In genomic region chr19:27792576-27793127, GRCh38 we compare ENCODE assay signal across 8 cellular contexts.
DNase-seq lines count a peak whose midpoint lies in the region; ATAC-seq, FAIRE-seq and TF ChIP-seq lines count a peak whose summit lies in the region.

No MANE protein-coding gene starts in this region.

- TSS peak; percentile 40 for BruUV-seq in endothelial cell of umbilical vein (replicated peaks; lab: Mats Ljungman, UMichigan)

- H2AFZ ChIP-seq in OCI-LY1 (ENCODE audit: low read length) (no peak overlapping the region), endothelial cell of umbilical vein (ENCODE audit: low read depth, low read length) (peak overlapping the region; percentile 72), osteoblast (ENCODE audit: low read length) (peak overlapping the region; percentile 93)

- H3K4me3 ChIP-seq in CD8-positive, alpha-beta T cell (ENCODE audit: low read depth, low read length) = peak overlapping the region; percentile 75
- peak overlapping the region; percentile 91 for H3K4me3 ChIP-seq in OCI-LY1 (ENCODE audit: low read depth, low read length, poor library complexity, severe bottlenecking)
- peak overlapping the region; percentile 61 to 65 (median 61) for H3K4me3 ChIP-seq in endothelial cell of umbilical vein (replicated peaks in 1 of 3; ENCODE audit: insufficient read depth in 1 of 3, low read depth in 1 of 3, low read length in 3 of 3)
- H3K4me3 ChIP-seq in osteoblast (ENCODE audit: insufficient read depth, low read length) = peak overlapping the region; percentile 76

- peaks cover 23% of the 10 kb centered on the region for H3K36me3 Mint-ChIP-seq in CD8-positive, alpha-beta T cell

- H3K9me3 ChIP-seq in CD8-positive, alpha-beta T cell (ENCODE audit: low read length) = no peaks in the 10 kb centered on the region
- H3K9me3 ChIP-seq in OCI-LY1 (ENCODE audit: low read length) (peaks cover 3% of the 10 kb centered on the region; the same call in 1 of the 2 replicates), endothelial cell of umbilical vein (replicated peaks; ENCODE audit: control insufficient read depth, insufficient read depth, low read length) (no peaks in the 10 kb centered on the region), osteoblast (ENCODE audit: low read depth, low read length) (no peaks in the 10 kb centered on the region)

- intact Hi-C loops in CD8-positive, alpha-beta T cell (cut with DNase I, micrococcal nuclease) = loop anchor here in 1 of 2 experiments (2.0 to 5.0 kb wide), 2 partner anchors 1420 to 1815 kb away; partner anchors contain the start of genes POP4 and UQCRFS1
- intact Hi-C loops in endothelial cell of umbilical vein (cut with micrococcal nuclease) = loop anchor here (5.0 kb wide), 1 partner anchor 540 kb away; no protein-coding TSS in a partner anchor

- H3K27ac ChIP-seq in CD8-positive, alpha-beta T cell (ENCODE audit: low read depth, low read length) = peak overlapping the region; percentile 74
- H3K27ac ChIP-seq in OCI-LY1 (ENCODE audit: low read depth, low read length, poor library complexity, severe bottlenecking) (peak overlapping the region; percentile 79), endothelial cell of umbilical vein (ENCODE audit: insufficient read depth, low read depth, low read length) (no peak overlapping the region), osteoblast (ENCODE audit: low read depth, low read length) (peak overlapping the region; percentile 36)

- H3F3A ChIP-seq in OCI-LY1 (ENCODE audit: insufficient read depth, low read length) = no peaks in the 10 kb centered on the region

- FAIRE-seq in endothelial cell of umbilical vein (lab: Jason Lieb, UNC) = no peak

- dilution Hi-C loops in endothelial cell of umbilical vein (cut with MboI; ENCODE audit: extremely low pct_ligation_motif_present, low sequenced_read_pairs) = no loop called here

- H3K9me1 ChIP-seq in endothelial cell of umbilical vein (replicated peaks; ENCODE audit: control insufficient read depth, extremely low read depth, insufficient read depth, low read length) = no peaks in the 10 kb centered on the region

- H3K9me3 Mint-ChIP-seq in CD8-positive, alpha-beta T cell = peaks cover 3% of the 10 kb centered on the region

- H3K36me3 ChIP-seq in CD8-positive, alpha-beta T cell (ENCODE audit: insufficient read depth, low read length) = no peaks in the 10 kb centered on the region
- peaks cover 22% of the 10 kb centered on the region for H3K36me3 ChIP-seq in OCI-LY1 (ENCODE audit: insufficient read depth, low read length)
- no peaks in the 10 kb centered on the region for H3K36me3 ChIP-seq in endothelial cell of umbilical vein (ENCODE audit: control insufficient read depth in 2 of 2, extremely low read depth in 1 of 2, insufficient read depth in 2 of 2, low read length in 2 of 2)
- H3K36me3 ChIP-seq in osteoblast (ENCODE audit: insufficient read depth, low read length) = no peaks in the 10 kb centered on the region

- peaks cover 18% of the 10 kb centered on the region for H3K4me1 ChIP-seq in CD8-positive, alpha-beta T cell (ENCODE audit: insufficient read depth, low read length)
- H3K4me1 ChIP-seq in OCI-LY1 (ENCODE audit: insufficient read depth, low read length, severe bottlenecking) (peaks cover 23% of the 10 kb centered on the region), endothelial cell of umbilical vein (ENCODE audit: control insufficient read depth, extremely low read depth, insufficient read depth, low read length) (peaks cover 5% of the 10 kb centered on the region), osteoblast (ENCODE audit: insufficient read depth, low read length) (peaks cover 13% of the 10 kb centered on the region)

- H3K4me3 Mint-ChIP-seq in CD8-positive, alpha-beta T cell = peak overlapping the region; percentile 93

- CTCF ChIA-PET in CD8-positive, alpha-beta T cell (lab: Charles Lee) = no interaction called here
- CTCF ChIA-PET in endothelial cell of umbilical vein (lab: Charles Lee) = interaction anchor here (2.2 kb wide), 1 partner anchor 10 kb away, joined by 6 read pairs; no protein-coding TSS in a partner anchor

- no peaks in the 10 kb centered on the region for H4K20me1 ChIP-seq in OCI-LY1 (ENCODE audit: insufficient read depth, low read length)
- no peaks in the 10 kb centered on the region for H4K20me1 ChIP-seq in endothelial cell of umbilical vein (replicated peaks; ENCODE audit: control insufficient read depth, extremely low read depth, insufficient read depth, low read length)
- H4K20me1 ChIP-seq in osteoblast (ENCODE audit: insufficient read depth, low read length) = peaks cover 19% of the 10 kb centered on the region

- H3K9ac ChIP-seq in OCI-LY1 (ENCODE audit: low read length) (peak overlapping the region; percentile 90), endothelial cell of umbilical vein (replicated peaks; ENCODE audit: extremely low read depth, insufficient read depth, low read length) (peak overlapping the region; percentile 68)

- no peaks in the 10 kb centered on the region for H3K9me2 ChIP-seq in OCI-LY1 (ENCODE audit: low read depth, low read length)

- peak overlapping the region; percentile 95 for H3K27ac Mint-ChIP-seq in CD8-positive, alpha-beta T cell

- H3K4me2 ChIP-seq in OCI-LY1 (ENCODE audit: low read length) (peak overlapping the region; percentile 69), endothelial cell of umbilical vein (ENCODE audit: insufficient read depth, low read length) (peak overlapping the region; percentile 89), osteoblast (ENCODE audit: insufficient read depth, low read length) (peak overlapping the region; percentile 90)

- H3K79me2 ChIP-seq in OCI-LY1 (ENCODE audit: insufficient read depth, low read length) = peaks cover 67% of the 10 kb centered on the region
- peaks cover 33% of the 10 kb centered on the region for H3K79me2 ChIP-seq in endothelial cell of umbilical vein (ENCODE audit: control insufficient read depth, insufficient read depth, low read length)
- peaks cover 39% of the 10 kb centered on the region for H3K79me2 ChIP-seq in osteoblast (ENCODE audit: insufficient read depth, low read length)

- H3K27me3 Mint-ChIP-seq in CD8-positive, alpha-beta T cell (ENCODE audit: low read depth) = no peaks in the 10 kb centered on the region

- ATAC-seq in CD8-positive, alpha-beta T cell = no peak
- no peak for ATAC-seq in HG03039 (IDR thresholded peaks at IDR 0.05; ENCODE audit: unreplicated experiment)

- TF ChIP-seq CTCF in CD8-positive, alpha-beta T cell (IDR thresholded peaks at IDR 0.05) = no peak
- TF ChIP-seq CTCF in OCI-LY1 (IDR thresholded peaks at IDR 0.05; ENCODE audit: low read length) = no peak
- no peak for TF ChIP-seq CTCF in endothelial cell of umbilical vein (IDR thresholded peaks at IDR 0.05; ENCODE audit: extremely low read depth in 1 of 2, insufficient read depth in 1 of 2, low read depth in 1 of 2, low read length in 2 of 2)
- no peak for TF ChIP-seq CTCF in osteoblast (IDR thresholded peaks at IDR 0.05; ENCODE audit: extremely low read depth, low read depth, low read length)

- TF ChIP-seq POLR2A in endothelial cell of umbilical vein (IDR thresholded peaks at IDR 0.05; ENCODE audit: low read depth, low read length) = no peak

- H3K4me1 Mint-ChIP-seq in CD8-positive, alpha-beta T cell (ENCODE audit: low read depth) = peaks cover 37% of the 10 kb centered on the region

- no peak for DNase-seq in CD8-positive, alpha-beta T cell
- DNase-seq in endothelial cell of umbilical vein (ENCODE audit: low read depth, low spot score) = peak; percentile 2
- no peak for DNase-seq in osteoblast (ENCODE audit: insufficient read length, low spot score, missing footprints)
- DNase-seq in effector CD8-positive, alpha-beta T cell (lab: John Stamatoyannopoulos, UW) = no peak
- DNase-seq in superior temporal gyrus (ENCODE audit: extremely low spot score) = no peak
- no peak for DNase-seq in NCI-H774 (lab: John Stamatoyannopoulos, UW)

- H3K27me3 ChIP-seq in CD8-positive, alpha-beta T cell (ENCODE audit: insufficient read depth, low read length) = no peaks in the 10 kb centered on the region
- H3K27me3 ChIP-seq in OCI-LY1 (ENCODE audit: insufficient read depth, low read length) (no peaks in the 10 kb centered on the region), endothelial cell of umbilical vein (ENCODE audit: control insufficient read depth in 2 of 2, insufficient read depth in 2 of 2, low read length in 2 of 2) (no peaks in the 10 kb centered on the region), osteoblast (ENCODE audit: insufficient read depth, low read length) (no peaks in the 10 kb centered on the region)

- POLR2A ChIA-PET in CD8-positive, alpha-beta T cell (lab: Charles Lee) = interaction anchor here (1.2 kb wide), 1 partner anchor 9 kb away, joined by 4 read pairs; no protein-coding TSS in a partner anchor
- POLR2A ChIA-PET in endothelial cell of umbilical vein (lab: Charles Lee) = interaction anchor here (0.9 kb wide), 1 partner anchor 13 kb away, joined by 3 read pairs; no protein-coding TSS in a partner anchor

TF ChIP-seq in endothelial cell of umbilical vein, 7 proteins besides CTCF, POLR2A, EP300 and RAD21:
- TF ChIP-seq FOS (IDR thresholded peaks at IDR 0.05; ENCODE audit: borderline replicate concordance, insufficient read depth, low read length) = no peak
- TF ChIP-seq POLR2AphosphoS5 (IDR thresholded peaks at IDR 0.05; ENCODE audit: insufficient read depth, low read depth, low read length) = no peak
- no peak for TF ChIP-seq GATA2 (IDR thresholded peaks at IDR 0.05; ENCODE audit: insufficient read depth, insufficient read length, low read depth, low read length)
- TF ChIP-seq, protein P1, sequence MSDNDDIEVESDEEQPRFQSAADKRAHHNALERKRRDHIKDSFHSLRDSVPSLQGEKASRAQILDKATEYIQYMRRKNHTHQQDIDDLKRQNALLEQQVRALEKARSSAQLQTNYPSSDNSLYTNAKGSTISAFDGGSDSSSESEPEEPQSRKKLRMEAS (IDR thresholded peaks at IDR 0.05; ENCODE audit: insufficient read depth, insufficient read length) = no peak
- no peak for TF ChIP-seq MYC (IDR thresholded peaks at IDR 0.05; ENCODE audit: low read depth, low read length)
- TF ChIP-seq JUN (IDR thresholded peaks at IDR 0.05; ENCODE audit: borderline replicate concordance, insufficient read depth, insufficient read length, low read depth) = no peak
- TF ChIP-seq EZH2 (IDR thresholded peaks at IDR 0.05; ENCODE audit: borderline replicate concordance, low read depth, low read length, severe bottlenecking) = no peak
